ENCODE assay signal across 17 cellular contexts in the genomic region with DNA sequence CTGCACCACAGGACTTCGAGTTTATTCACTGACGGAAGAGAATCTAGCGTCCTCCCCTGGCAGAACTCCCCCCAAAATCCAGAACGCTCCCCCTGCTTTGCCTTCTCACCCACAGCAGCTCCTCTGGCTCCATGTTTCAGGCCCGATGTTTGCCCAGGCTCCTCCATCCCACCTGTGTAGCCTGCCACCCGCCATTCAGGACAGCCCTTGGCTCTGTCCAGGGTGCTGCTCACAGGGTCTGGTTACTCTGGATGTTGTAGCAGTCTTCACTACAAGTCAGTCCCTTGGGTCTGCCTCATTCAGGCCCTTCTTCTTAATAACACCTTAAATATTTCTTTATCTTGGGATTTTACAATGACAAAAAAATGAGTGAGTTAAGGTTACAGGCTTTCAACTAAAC. TPM values are rescaled to one million over a fixed set of nuclear protein-coding genes. Genes with fewer than 3 reads are reported as not detected.
A peak's percentile ranks its signal among the peaks of the same experiment; 100 is the strongest.
DNase-seq lines count a peak whose midpoint lies in the region; ATAC-seq, FAIRE-seq and TF ChIP-seq lines count a peak whose summit lies in the region.
"Had no signal": no experiment of that assay in that cellular context is flagged by ENCODE, and none has a peak within 500 bp of the region (broad histone marks: within the 10 kb centered on the region; RNA-seq: fewer than 3 reads in every experiment).

No MANE protein-coding gene starts in this region.

- H3K4me1 ChIP-seq in HepG2 (ENCODE audit: insufficient read depth, low read length): no peaks in the 10 kb centered on the region
- no peaks in the 10 kb centered on the region for H3K4me1 ChIP-seq in right lobe of liver
- H3K4me1 ChIP-seq in foreskin keratinocyte: no peaks in the 10 kb centered on the region
- peaks cover 13% of the 10 kb centered on the region for H3K4me1 ChIP-seq in body of pancreas
- H3K4me1 ChIP-seq: right atrium auricular region, uterus had no signal

- DNase-seq in HepG2 (ENCODE audit: low spot score): no peak
- DNase-seq in right lobe of liver: no peak
- DNase-seq in OCI-M1 (lab: John Stamatoyannopoulos, UW): peak; percentile 9
- peak in 1 of 2 donors; percentile 4 for DNase-seq in foreskin keratinocyte
- DNase-seq in urothelium cell line (ENCODE audit: low spot score): peak; percentile 49
- DNase-seq in NCI-H1105 treated with DMSO at 0.1 percent for 48 hours (lab: John Stamatoyannopoulos, UW): no peak
- DNase-seq in NCI-H1092 (lab: John Stamatoyannopoulos, UW): no peak
- no peak for DNase-seq in body of pancreas
- DNase-seq: AML-193; left cardiac atrium; stimulated activated CD4-positive, alpha-beta T cell treated with anti-CD3 and anti-CD28 coated beads, Interleukin-2, amount 100 ng/mL, for 48 hours; uterus had no signal

- TF ChIP-seq POLR2A in HepG2 (IDR thresholded peaks at IDR 0.05; ENCODE audit: insufficient read depth in 1 of 2, low read depth in 2 of 2, low read length in 2 of 2) (no peak), right lobe of liver (IDR thresholded peaks at IDR 0.05) (no peak), body of pancreas (IDR thresholded peaks at IDR 0.05) (no peak)

- no peaks in the 10 kb centered on the region for H4K20me1 ChIP-seq in HepG2 (ENCODE audit: insufficient read depth, low read length)

- H2AFZ ChIP-seq in HepG2 (ENCODE audit: low read length): no peak overlapping the region

- H3K36me3 ChIP-seq in HepG2 (replicated peaks in 1 of 2; ENCODE audit: control insufficient read depth in 1 of 2, insufficient read depth in 2 of 2, low read length in 2 of 2): no peaks in the 10 kb centered on the region
- no peaks in the 10 kb centered on the region for H3K36me3 ChIP-seq in right lobe of liver
- no peaks in the 10 kb centered on the region for H3K36me3 ChIP-seq in body of pancreas (replicated peaks in 1 of 2; ENCODE audit: insufficient read depth in 1 of 2, low read depth in 2 of 2)
- H3K36me3 ChIP-seq: right atrium auricular region, uterus had no signal

- H3K9ac ChIP-seq in HepG2 (ENCODE audit: insufficient read depth, low read depth, low read length): no peak overlapping the region

- POLR2A ChIA-PET in HepG2 (lab: Yijun Ruan, JAX): no interaction called here

- no peak overlapping the region for H3K27ac ChIP-seq in HepG2 (ENCODE audit: extremely low read length, insufficient read depth, low read length)
- no peak overlapping the region for H3K27ac ChIP-seq in right lobe of liver
- no peak overlapping the region for H3K27ac ChIP-seq in foreskin keratinocyte
- H3K27ac ChIP-seq in body of pancreas: no peak overlapping the region
- H3K27ac ChIP-seq: right atrium auricular region, uterus had no signal

- TF ChIP-seq EP300 in HepG2 (IDR thresholded peaks at IDR 0.05; ENCODE audit: low read depth in 2 of 2, low read length in 2 of 2): no peak
- no peak for TF ChIP-seq EP300 in HepG2 (CRISPR knock-in tag; IDR thresholded peaks at IDR 0.05; ENCODE audit: borderline replicate concordance)

- no peaks in the 10 kb centered on the region for H3K27me3 ChIP-seq in HepG2 (ENCODE audit: control insufficient read depth in 1 of 2, insufficient read depth in 2 of 2, low read length in 2 of 2)
- H3K27me3 ChIP-seq in right lobe of liver: no peaks in the 10 kb centered on the region
- no peaks in the 10 kb centered on the region for H3K27me3 ChIP-seq in foreskin keratinocyte
- H3K27me3 ChIP-seq in body of pancreas: no peaks in the 10 kb centered on the region
- H3K27me3 ChIP-seq: right atrium auricular region, uterus had no signal

- CTCF ChIA-PET in HepG2 (lab: Yijun Ruan, JAX; ENCODE audit: low intra/inter-chr PET ratio, low total read pairs): no interaction called here

- H3K9me3 ChIP-seq in HepG2 (ENCODE audit: low read length) (no peaks in the 10 kb centered on the region), right lobe of liver (no peaks in the 10 kb centered on the region), body of pancreas (no peaks in the 10 kb centered on the region)
- H3K9me3 ChIP-seq: right atrium auricular region, uterus had no signal

- no peak overlapping the region for H3K4me2 ChIP-seq in HepG2 (ENCODE audit: low read depth, low read length)

- no peak for TF ChIP-seq RAD21 in HepG2 (CRISPR knock-in tag; IDR thresholded peaks at IDR 0.05)

- TF ChIP-seq CTCF in HepG2 (CRISPR knock-in tag; IDR thresholded peaks at IDR 0.05) (no peak), right lobe of liver (IDR thresholded peaks at IDR 0.05) (no peak), foreskin keratinocyte (conservative IDR thresholded peaks at IDR 0.05) (no peak), body of pancreas (IDR thresholded peaks at IDR 0.05) (no peak)

- H3K4me3 ChIP-seq in HepG2 (replicated peaks in 1 of 3; ENCODE audit: insufficient read depth in 1 of 3, low read depth in 2 of 3, low read length in 3 of 3) (no peak overlapping the region), right lobe of liver (no peak overlapping the region), body of pancreas (no peak overlapping the region)
- H3K4me3 ChIP-seq: right atrium auricular region, uterus had no signal

- ATAC-seq in HepG2 (peak; percentile 60; the same call in 1 of the 3 replicates), right lobe of liver (no peak), foreskin keratinocyte (peak; percentile 43), body of pancreas (no peak)
- ATAC-seq: left cardiac atrium; natural killer cell treated with Interleukin-12 subunit alpha and Interleukin-12 subunit beta and Interleukin-15 and Interleukin-18, amount 100 ng/mL, for 72 hours had no signal

- no TSS peak for BruUV-seq in HepG2 (replicated peaks; lab: Mats Ljungman, UMichigan)

- intact Hi-C loops in HepG2 (cut with micrococcal nuclease; ENCODE audit: unreplicated experiment): no loop called here
- intact Hi-C loops in right lobe of liver (cut with DNase I): no loop called here
- intact Hi-C loops in body of pancreas (cut with DNase I): no loop called here

- in situ Hi-C loops in HepG2 (cut with HindIII; ENCODE audit: extremely low pct_ligation_motif_present, low pct_unique_long_range_greater_than_20kb): no loop called here

- FAIRE-seq in HepG2 (lab: Jason Lieb, UNC) (no peak), urothelium cell line (lab: Jason Lieb, UNC) (no peak)
- FAIRE-seq: endometrium had no signal

- H3K79me2 ChIP-seq in HepG2 (ENCODE audit: insufficient read depth, low read length): no peaks in the 10 kb centered on the region

- 2% methylated on average over 6 of the region's 6 CpGs for WGBS in HepG2 (ENCODE audit: low lambda C conversion rate)
- 31% methylated on average over 5 of the region's 6 CpGs for WGBS in right lobe of liver (ENCODE audit: insufficient coverage, low coverage, low lambda C conversion rate, missing lambda C conversion rate)
- WGBS in body of pancreas, 2 donors: 42 to 45% methylated on average over 6 of the region's 6 CpGs

TF ChIP-seq in HepG2, 621 proteins besides CTCF, POLR2A, EP300 and RAD21 (continues in another document):
- TF ChIP-seq ZNF441 (CRISPR knock-in tag; IDR thresholded peaks at IDR 0.05; ENCODE audit: borderline replicate concordance) (0 out of 2 replicates have a peak, but pooled peaks have one; percentile 20), MIER2 (CRISPR knock-in tag; IDR thresholded peaks at IDR 0.05) (peak; percentile 95), ZNF75D (CRISPR knock-in tag; IDR thresholded peaks at IDR 0.05; ENCODE audit: borderline replicate concordance) (no peak), SALL1 (CRISPR knock-in tag; IDR thresholded peaks at IDR 0.05) (peak; percentile 10; the same call in 1 of the 2 replicates), EHMT2 (IDR thresholded peaks at IDR 0.05; ENCODE audit: borderline replicate concordance, low read depth, low read length) (0 out of 2 replicates have a peak, but pooled peaks have one; percentile 25), ELF3 (CRISPR knock-in tag; IDR thresholded peaks at IDR 0.05) (0 out of 2 replicates have a peak, but pooled peaks have one; percentile 10)

RNA-seq across cellular contexts. Expression of a gene that starts 41.3 kb away (rescaled TPM):
- total RNA-seq in HepG2 (2016; rRNA removed; fragmentation: Illumina TruSeq; extraction: Trizol) (not detected in 2 replicates), right lobe of liver (under 1 TPM in 4 of 6 experiments, not detected in 2; under 0.01 to 0.05 (median 0.01) TPM), foreskin keratinocyte (under 0.01 and 0.11 TPM in 2 replicates), body of pancreas (under 1 TPM in 1 of 2 donors, not detected in 1; 0.52 TPM)
- total RNA-seq in HepG2 (2016; cell fraction: cytosol; rRNA removed; fragmentation: Illumina TruSeq; extraction: Trizol; ENCODE audit: low read depth): not detected in 2 replicates
- total RNA-seq in HepG2 (2016; cell fraction: insoluble cytoplasmic fraction; rRNA removed; fragmentation: Illumina TruSeq; extraction: Trizol): not detected in 2 replicates
- total RNA-seq in HepG2 (2016; cell fraction: membrane; rRNA removed; fragmentation: Illumina TruSeq; extraction: Trizol): not detected in 2 replicates
- total RNA-seq in HepG2 (2016; cell fraction: nucleus; rRNA removed; fragmentation: Illumina TruSeq; extraction: Trizol): not detected in 2 replicates
- polyA plus RNA-seq in HepG2 (2011; rRNA removed) (not detected in 2 replicates), foreskin keratinocyte (0.07 TPM in 1 of 2 replicates, not detected in the other)
- polyA plus RNA-seq in HepG2 (2011; cell fraction: cytosol; rRNA removed): not detected in 2 replicates
- polyA plus RNA-seq in HepG2 (2011; cell fraction: nucleus; rRNA removed): not detected in 2 replicates
- polyA plus RNA-seq in HepG2 (2012): not detected in 2 replicates
- polyA plus RNA-seq in HepG2 (2016; cell fraction: cytosol; fragmentation: Illumina TruSeq; extraction: Trizol; ENCODE audit: low read depth): not detected in 2 replicates
- not detected in 2 replicates for polyA plus RNA-seq in HepG2 (2016; cell fraction: insoluble cytoplasmic fraction; fragmentation: Illumina TruSeq; extraction: Trizol; ENCODE audit: low read depth)
- polyA plus RNA-seq in HepG2 (2016; cell fraction: membrane; fragmentation: Illumina TruSeq; extraction: Trizol; ENCODE audit: low read depth): not detected in 2 replicates
- polyA plus RNA-seq in HepG2 (2016; cell fraction: nucleus; fragmentation: Illumina TruSeq; extraction: Trizol; ENCODE audit: insufficient read depth, low read depth): not detected in 2 replicates
- not detected in 2 replicates for polyA minus RNA-seq in HepG2 (2011; rRNA and poly(A)+ RNA removed; ENCODE audit: low replicate concordance)
- not detected in 2 replicates for polyA minus RNA-seq in HepG2 (2011; cell fraction: cytosol; rRNA and poly(A)+ RNA removed)
- under 0.01 TPM in 1 of 2 replicates, not detected in the other for polyA minus RNA-seq in HepG2 (2011; cell fraction: nucleus; rRNA and poly(A)+ RNA removed)
- total RNA-seq: glomerular endothelial cell, LHCN-M2 had no signal

Comparison
In these comparisons a context has a peak if more than half of its experiments do, and no peak if none do; other contexts are left out.
1. ATAC-seq: peak in HepG2 (single experiment) and foreskin keratinocyte (single experiment); none in right lobe of liver (0 of 4) and body of pancreas (single experiment).
2. DNase-seq: peak in OCI-M1 (single experiment) and urothelium cell line (single experiment); none in HepG2 (single experiment), right lobe of liver (0 of 3), NCI-H1105 treated with DMSO at 0.1 percent for 48 hours (single experiment), NCI-H1092 (single experiment) and body of pancreas (0 of 4).